22 cellular contexts compared by ENCODE assay signal in genomic region chrX:14073158-14073557, GRCh38.
"Had no signal": no experiment of that assay in that cellular context is flagged by ENCODE, and none has a peak within 500 bp of the region (broad histone marks: within the 10 kb centered on the region; RNA-seq: fewer than 3 reads in every experiment).

No MANE protein-coding gene starts in this region.

- H3K4me3 Mint-ChIP-seq: activated CD4-positive, alpha-beta T cell treated with anti-CD3 and anti-CD28 coated beads, Interleukin-2, amount 10 ng/mL, durations not matched to agents 24 days and 14 days; activated CD8-positive, alpha-beta T cell treated with anti-CD3 and anti-CD28 coated beads for 36 hours; activated T-helper 17 cell treated with anti-CD3 and anti-CD28 coated beads, Interleukin-2, amount 50 U/mL, for 72 hours; dendritic cell treated with granulocyte-macrophage colony-stimulating factor and Interleukin-4, amounts not matched to agents 40 ng/mL and 50 ng/mL, for 4 days; natural killer cell treated with Interleukin-12 subunit alpha and Interleukin-12 subunit beta and Interleukin-15 and Interleukin-18, amount 100 ng/mL, for 72 hours had no signal

- H3K27me3 ChIP-seq: esophagus muscularis mucosa, hepatocyte, thyroid gland had no signal

- H3K4me1 ChIP-seq: lower lobe of right lung had no signal

- H3K27ac ChIP-seq: hepatocyte, lower lobe of right lung, thyroid gland had no signal

- H3K4me3 ChIP-seq: esophagus muscularis mucosa, hepatocyte, lower lobe of right lung, thyroid gland had no signal

- H3K4me1 Mint-ChIP-seq: activated CD4-positive, alpha-beta T cell treated with anti-CD3 and anti-CD28 coated beads, Interleukin-2, amount 10 ng/mL, durations not matched to agents 24 days and 14 days; activated T-helper 17 cell treated with anti-CD3 and anti-CD28 coated beads, Interleukin-2, amount 50 U/mL, for 72 hours had no signal

- ATAC-seq: activated CD8-positive, alpha-beta T cell treated with anti-CD3 and anti-CD28 coated beads for 36 hours; activated T-helper 17 cell treated with anti-CD3 and anti-CD28 coated beads, Interleukin-2, amount 50 U/mL, for 72 hours; lower lobe of right lung; natural killer cell treated with Interleukin-12 subunit alpha and Interleukin-12 subunit beta and Interleukin-15 and Interleukin-18, amount 100 ng/mL, for 72 hours had no signal

- FAIRE-seq: bronchial epithelial cell, TTC549 had no signal

- H3K9me3 Mint-ChIP-seq: activated CD4-positive, alpha-beta T cell treated with anti-CD3 and anti-CD28 coated beads, Interleukin-2, amount 10 ng/mL, durations not matched to agents 24 days and 14 days; activated CD8-positive, alpha-beta T cell treated with anti-CD3 and anti-CD28 coated beads for 36 hours; activated T-helper 17 cell treated with anti-CD3 and anti-CD28 coated beads, Interleukin-2, amount 50 U/mL, for 72 hours; dendritic cell treated with granulocyte-macrophage colony-stimulating factor and Interleukin-4, amounts not matched to agents 40 ng/mL and 50 ng/mL, for 4 days; natural killer cell treated with Interleukin-12 subunit alpha and Interleukin-12 subunit beta and Interleukin-15 and Interleukin-18, amount 100 ng/mL, for 72 hours had no signal

- H2AFZ ChIP-seq: hepatocyte had no signal

- H3K36me3 Mint-ChIP-seq: natural killer cell treated with Interleukin-12 subunit alpha and Interleukin-12 subunit beta and Interleukin-15 and Interleukin-18, amount 100 ng/mL, for 72 hours had no signal

- H3K79me2 ChIP-seq: hepatocyte had no signal

- H3K27me3 Mint-ChIP-seq: activated CD4-positive, alpha-beta T cell treated with anti-CD3 and anti-CD28 coated beads, Interleukin-2, amount 10 ng/mL, durations not matched to agents 24 days and 14 days; activated CD8-positive, alpha-beta T cell treated with anti-CD3 and anti-CD28 coated beads for 36 hours; activated T-helper 17 cell treated with anti-CD3 and anti-CD28 coated beads, Interleukin-2, amount 50 U/mL, for 72 hours; dendritic cell treated with granulocyte-macrophage colony-stimulating factor and Interleukin-4, amounts not matched to agents 40 ng/mL and 50 ng/mL, for 4 days had no signal

- H3K9me3 ChIP-seq: esophagus muscularis mucosa, lower lobe of right lung, thyroid gland had no signal

- H3K27ac Mint-ChIP-seq: activated CD4-positive, alpha-beta T cell treated with anti-CD3 and anti-CD28 coated beads, Interleukin-2, amount 10 ng/mL, durations not matched to agents 24 days and 14 days; activated CD8-positive, alpha-beta T cell treated with anti-CD3 and anti-CD28 coated beads for 36 hours; activated T-helper 17 cell treated with anti-CD3 and anti-CD28 coated beads, Interleukin-2, amount 50 U/mL, for 72 hours; dendritic cell treated with granulocyte-macrophage colony-stimulating factor and Interleukin-4, amounts not matched to agents 40 ng/mL and 50 ng/mL, for 4 days; natural killer cell treated with Interleukin-12 subunit alpha and Interleukin-12 subunit beta and Interleukin-15 and Interleukin-18, amount 100 ng/mL, for 72 hours had no signal

- H3K4me2 ChIP-seq: hepatocyte had no signal

- DNase-seq: activated CD4-positive, alpha-beta T cell treated with anti-CD3 and anti-CD28 coated beads, Interleukin-2, amount 10 ng/mL, durations not matched to agents 24 days and 14 days; activated CD4-positive, CD25-positive, alpha-beta regulatory T cell; activated CD8-positive, alpha-beta T cell treated with anti-CD3 and anti-CD28 coated beads for 36 hours; activated naive CD4-positive, alpha-beta T cell; activated T-cell treated with anti-CD3 and anti-CD28 coated beads, Interleukin-2, amount 50 U/mL, for 1 hour; aorta; effector CD8-positive, alpha-beta T cell; left colon; lower lobe of right lung; nucleus accumbens; posterior cingulate gyrus; retina; stimulated activated CD8-positive, alpha-beta memory T cell treated with anti-CD3 and anti-CD28 coated beads, Interleukin-4, amount 100 ng/mL, for 48 hours; stimulated activated naive CD4-positive, alpha-beta T cell treated with Interleukin-2 at 50 U/mL for 16 hours; thyroid gland had no signal

- H3K36me3 ChIP-seq: esophagus muscularis mucosa, lower lobe of right lung, thyroid gland had no signal
